9 cellular contexts compared by ENCODE assay signal in genomic region chr7:88758355-88759215, GRCh38. TPM values are rescaled to one million over a fixed set of nuclear protein-coding genes. Genes with fewer than 3 reads are reported as not detected.
DNase-seq lines count a peak whose midpoint lies in the region; ATAC-seq, FAIRE-seq and TF ChIP-seq lines count a peak whose summit lies in the region.
"Had no signal": no experiment of that assay in that cellular context is flagged by ENCODE, and none has a peak within 500 bp of the region (broad histone marks: within the 10 kb centered on the region; RNA-seq: fewer than 3 reads in every experiment).

No MANE protein-coding gene starts in this region.

- no peaks in the 10 kb centered on the region for H3K9me2 ChIP-seq in PC-9 (ENCODE audit: insufficient read depth)

- H3K36me3 ChIP-seq in mucosa of descending colon (ENCODE audit: low read depth) (no peaks in the 10 kb centered on the region), PC-9 (ENCODE audit: low read depth) (no peaks in the 10 kb centered on the region)

- no peak overlapping the region for H3K27ac ChIP-seq in PC-9

- no TSS peak for BruUV-seq in PC-9 (replicated peaks; lab: Mats Ljungman, UMichigan)

- H3K9me3 ChIP-seq in mucosa of descending colon: no peaks in the 10 kb centered on the region
- H3K9me3 ChIP-seq in PC-9 (ENCODE audit: insufficient read depth, low read depth): no peaks in the 10 kb centered on the region

- H3K27me3 ChIP-seq in PC-9 (ENCODE audit: insufficient read depth, low read depth): no peaks in the 10 kb centered on the region

- H4K20me1 ChIP-seq in PC-9 (ENCODE audit: insufficient read depth): no peaks in the 10 kb centered on the region

- no peak for FAIRE-seq in GM19239 (lab: Jason Lieb, UNC)

- TF ChIP-seq CTCF in mucosa of descending colon (IDR thresholded peaks at IDR 0.05) (no peak), PC-9 (conservative IDR thresholded peaks at IDR 0.05) (no peak)

- CTCF ChIA-PET in PC-9 (lab: Charles Lee): no interaction called here

- H2AFZ ChIP-seq in PC-9: no peak overlapping the region

- H3K79me2 ChIP-seq in PC-9 (ENCODE audit: low read depth): no peaks in the 10 kb centered on the region

- H3K4me1 ChIP-seq in mucosa of descending colon (ENCODE audit: low read depth): peaks cover 6% of the 10 kb centered on the region
- H3K4me1 ChIP-seq in PC-9 (replicated peaks; ENCODE audit: insufficient read depth): no peaks in the 10 kb centered on the region

- no peaks in the 10 kb centered on the region for H3F3A ChIP-seq in PC-9 (ENCODE audit: insufficient read depth, low read depth)

- POLR2A ChIA-PET in PC-9 (lab: Charles Lee; ENCODE audit: unreplicated experiment): no interaction called here

- intact Hi-C loops in mucosa of descending colon (cut with DNase I, micrococcal nuclease) (no loop called here), PC-9 (cut with micrococcal nuclease; ENCODE audit: unreplicated experiment) (no loop called here)

- H3K4me3 ChIP-seq in mucosa of descending colon: no peak overlapping the region
- H3K4me3 ChIP-seq in PC-9: no peak overlapping the region

- in situ Hi-C loops in Caki2 (cut with HindIII; ENCODE audit: low pct_unique_long_range_greater_than_20kb, low sequenced_read_pairs): no loop called here
- in situ Hi-C loops in ACHN (cut with HindIII; ENCODE audit: low pct_ligation_motif_present, low pct_unique_long_range_greater_than_20kb, low sequenced_read_pairs): no loop called here

- ATAC-seq in mucosa of descending colon (no peak), GM21529 (IDR thresholded peaks at IDR 0.05; ENCODE audit: unreplicated experiment) (no peak)

- DNase-seq in Caki2 (ENCODE audit: low read depth) (peak; percentile 15), HuH-7.5 (ENCODE audit: low spot score) (peak; percentile 18), ecto neural progenitor cell (ENCODE audit: low spot score) (peak; percentile 46), mucosa of descending colon (peak in 2 of 3 donors; percentile 4 to 21), GM19239 (ENCODE audit: insufficient read length, low spot score) (no peak), PC-9 (no peak), ACHN (no peak)
- DNase-seq: activated T-cell treated with anti-CD3 and anti-CD28 coated beads, Interleukin-2, amount 50 U/mL, for 4 hours had no signal

- H3K4me2 ChIP-seq in PC-9: no peak overlapping the region

RNA-seq across cellular contexts. Expression of gene ZNF804B, which starts 0.9 kb away (rescaled TPM):
- total RNA-seq in Caki2 (2014; rRNA removed; shearing (Covaris generic); ENCODE audit: low replicate concordance): not detected in 2 replicates
- total RNA-seq in mucosa of descending colon (under 1 TPM in 1 of 3 donors, not detected in 2; 0.06 TPM), PC-9 (2021) (not detected in 2 replicates)
- total RNA-seq: activated T-cell treated with anti-CD3 and anti-CD28 coated beads, Interleukin-2, amount 50 U/mL, for 4 hours had no signal

RNA-seq across cellular contexts. Expression of gene TEX47, which starts 37.0 kb away (rescaled TPM):
- total RNA-seq in Caki2 (2014; rRNA removed; shearing (Covaris generic); ENCODE audit: low replicate concordance): not detected in 2 replicates
- not detected for total RNA-seq in mucosa of descending colon
- not detected in 2 replicates for total RNA-seq in PC-9 (2021)
- total RNA-seq: activated T-cell treated with anti-CD3 and anti-CD28 coated beads, Interleukin-2, amount 50 U/mL, for 4 hours had no signal

Comparison
In these comparisons a context has a peak if more than half of its experiments do, and no peak if none do; other contexts are left out.
1. DNase-seq: peak in Caki2 (single experiment), HuH-7.5 (single experiment), ecto neural progenitor cell (single experiment) and mucosa of descending colon (2 of 3); none in GM19239 (single experiment), PC-9 (0 of 2) and ACHN (single experiment).